In genomic region chr3:49769516-49769915, GRCh38 we compare ENCODE assay signal across 16 cellular contexts. TPM values are rescaled to one million over a fixed set of nuclear protein-coding genes. Genes with fewer than 3 reads are reported as not detected.
"Had no signal": no experiment of that assay in that cellular context is flagged by ENCODE, and none has a peak within 500 bp of the region (broad histone marks: within the 10 kb centered on the region; RNA-seq: fewer than 3 reads in every experiment).

No MANE protein-coding gene starts in this region.

- H3K27me3 Mint-ChIP-seq: activated naive CD8-positive, alpha-beta T cell treated with anti-CD3 and anti-CD28 coated beads, Interleukin-2, amount 10 ng/mL, durations not matched to agents 7 days and 5 days had no signal

- H3K9me3 Mint-ChIP-seq: activated naive CD8-positive, alpha-beta T cell treated with anti-CD3 and anti-CD28 coated beads, Interleukin-2, amount 10 ng/mL, durations not matched to agents 7 days and 5 days; neural crest cell had no signal

- H3K27me3 ChIP-seq: ascending aorta, colonic mucosa, esophagus squamous epithelium, gastroesophageal sphincter, left lung, stomach, thyroid gland had no signal

- H3K4me1 Mint-ChIP-seq: activated naive CD8-positive, alpha-beta T cell treated with anti-CD3 and anti-CD28 coated beads, Interleukin-2, amount 10 ng/mL, durations not matched to agents 7 days and 5 days had no signal

- ATAC-seq: gastroesophageal sphincter, left lung had no signal

- H3K4me3 Mint-ChIP-seq: activated naive CD8-positive, alpha-beta T cell treated with anti-CD3 and anti-CD28 coated beads, Interleukin-2, amount 10 ng/mL, durations not matched to agents 7 days and 5 days; neural crest cell had no signal

- H3K27ac Mint-ChIP-seq: activated naive CD8-positive, alpha-beta T cell treated with anti-CD3 and anti-CD28 coated beads, Interleukin-2, amount 10 ng/mL, durations not matched to agents 7 days and 5 days had no signal

- H3K36me3 ChIP-seq: colonic mucosa, thyroid gland had no signal

- H3K4me3 ChIP-seq: ascending aorta, colonic mucosa, esophagus squamous epithelium, gastroesophageal sphincter, left lung, stomach, thyroid gland had no signal

- H3K4me1 ChIP-seq: ascending aorta, colonic mucosa, thyroid gland had no signal

- DNase-seq: activated CD4-positive, alpha-beta T cell treated with anti-CD3 and anti-CD28 coated beads for 4 hours; activated effector memory CD4-positive, alpha-beta T cell treated with Interleukin-2 at 50 U/mL for 16 hours; activated naive CD8-positive, alpha-beta T cell treated with anti-CD3 and anti-CD28 coated beads, Interleukin-2, amount 10 ng/mL, durations not matched to agents 7 days and 5 days; colonic mucosa; esophagus squamous epithelium; left lung; mesendoderm; stimulated activated CD4-positive, alpha-beta T cell treated with anti-CD3 and anti-CD28 coated beads, Interleukin-2, amount 100 ng/mL, for 48 hours; stomach; T-helper 9 cell; thyroid gland had no signal

- H3K9me3 ChIP-seq: ascending aorta, colonic mucosa, esophagus squamous epithelium, gastroesophageal sphincter, left lung, stomach, thyroid gland had no signal

- H3K27ac ChIP-seq: ascending aorta, colonic mucosa, esophagus squamous epithelium, gastroesophageal sphincter, left lung, stomach, thyroid gland had no signal

RNA-seq across cellular contexts. Expression of gene CDHR4, which starts 30.2 kb away (rescaled TPM):
- total RNA-seq: ascending aorta, colonic mucosa, esophagus squamous epithelium, osteocyte, pulmonary artery endothelial cell, thyroid gland had no signal

RNA-seq across cellular contexts. Expression of gene INKA1, which starts 33.5 kb away (rescaled TPM):
- total RNA-seq: ascending aorta had no signal
